8 cellular contexts compared by ENCODE assay signal in genomic region chr11:111454561-111455192, GRCh38. TPM values are rescaled to one million over a fixed set of nuclear protein-coding genes. Genes with fewer than 3 reads are reported as not detected.
DNase-seq lines count a peak whose midpoint lies in the region; ATAC-seq and TF ChIP-seq lines count a peak whose summit lies in the region.

No MANE protein-coding gene starts in this region.

- no peak overlapping the region for H2AFZ ChIP-seq in SU-DHL-6 (ENCODE audit: low read depth, low read length, severe bottlenecking)

- no peaks in the 10 kb centered on the region for H3K27me3 ChIP-seq in Caco-2 (replicated peaks; ENCODE audit: control insufficient read depth, insufficient read depth, low read length)
- H3K27me3 ChIP-seq in SU-DHL-6 (ENCODE audit: low read length), result no peaks in the 10 kb centered on the region

- CTCF ChIA-PET in Caco-2 (lab: Charles Lee), result interaction anchor here (0.7 to 2.6 kb wide), 8 partner anchors 8 to 387 kb away, joined by 3 to 13 read pairs (median 4); partner anchors contain the start of gene PPP2R1B

- intact Hi-C loops in Caco-2 (cut with micrococcal nuclease; ENCODE audit: unreplicated experiment), result loop anchor here (1.0 to 5.0 kb wide), 7 partner anchors 66 to 387 kb away; no protein-coding TSS in a partner anchor

- H3K9me2 ChIP-seq in SU-DHL-6 (replicated peaks; ENCODE audit: insufficient read depth, low read length), result no peaks in the 10 kb centered on the region

- H3K4me1 Mint-ChIP-seq in Caco-2 (ENCODE audit: low read depth, unreplicated experiment), result peaks cover 12% of the 10 kb centered on the region
- H3K4me1 Mint-ChIP-seq in brain, result no peaks in the 10 kb centered on the region

- H3K4me1 ChIP-seq in Caco-2, result peaks cover 12% of the 10 kb centered on the region

- H3K4me3 Mint-ChIP-seq in Caco-2 (ENCODE audit: unreplicated experiment), result no peak overlapping the region
- H3K4me3 Mint-ChIP-seq in brain, result peak overlapping the region in 1 of 5 experiments; percentile 12

- peak; percentile 64 to 83 for TF ChIP-seq CTCF in Caco-2 (IDR thresholded peaks at IDR 0.05; ENCODE audit: insufficient read depth in 1 of 2, low read depth in 1 of 2, low read length in 1 of 2, severe bottlenecking in 1 of 2, unreplicated experiment in 1 of 2)
- peak; percentile 21 for TF ChIP-seq CTCF in SU-DHL-6 (IDR thresholded peaks at IDR 0.05; ENCODE audit: insufficient read depth, low read length, poor library complexity, severe bottlenecking)
- TF ChIP-seq CTCF in brain (conservative IDR thresholded peaks at IDR 0.05), result peak; percentile 62 to 71

- H3K9ac ChIP-seq in SU-DHL-6 (ENCODE audit: low read length), result no peak overlapping the region

- no peaks in the 10 kb centered on the region for H3K79me2 ChIP-seq in SU-DHL-6 (ENCODE audit: insufficient read depth, low read length)

- ATAC-seq in HG03354 (IDR thresholded peaks at IDR 0.05; ENCODE audit: poor library complexity, severe bottlenecking, unreplicated experiment) (no peak), GM21390 (IDR thresholded peaks at IDR 0.05; ENCODE audit: unreplicated experiment) (no peak)

- no peaks in the 10 kb centered on the region for H3K36me3 Mint-ChIP-seq in Caco-2 (ENCODE audit: insufficient read depth, unreplicated experiment)
- H3K36me3 Mint-ChIP-seq in brain, result no peaks in the 10 kb centered on the region

- no peaks in the 10 kb centered on the region for H3F3A ChIP-seq in SU-DHL-6 (ENCODE audit: insufficient read depth)

- no peak overlapping the region for H3K4me3 ChIP-seq in Caco-2 (ENCODE audit: low read depth, low read length)
- H3K4me3 ChIP-seq in SU-DHL-6 (ENCODE audit: insufficient read depth, low read length, poor library complexity, severe bottlenecking), result no peak overlapping the region

- H3K27ac ChIP-seq in SU-DHL-6 (ENCODE audit: low read depth, low read length), result no peak overlapping the region

- peaks cover 3% of the 10 kb centered on the region for H3K27me3 Mint-ChIP-seq in Caco-2 (ENCODE audit: insufficient read depth, unreplicated experiment)
- H3K27me3 Mint-ChIP-seq in brain, result peaks cover 6% of the 10 kb centered on the region

- POLR2A ChIA-PET in Caco-2 (lab: Charles Lee), result no interaction called here

- H3K4me2 ChIP-seq in SU-DHL-6 (ENCODE audit: low read depth, low read length, poor library complexity, severe bottlenecking), result no peak overlapping the region

- no peaks in the 10 kb centered on the region for H3K9me3 Mint-ChIP-seq in Caco-2 (ENCODE audit: unreplicated experiment)
- peaks cover 0 to 2% (median 0%) of the 10 kb centered on the region in 5 experiments for H3K9me3 Mint-ChIP-seq in brain

- DNase-seq in Caco-2, result peak; percentile 76 to 78
- DNase-seq in HuH-7 (ENCODE audit: low spot score), result peak; percentile 79
- DNase-seq in islet precursor cell, result peak; percentile 87
- DNase-seq in stimulated activated CD8-positive, alpha-beta memory T cell treated with anti-CD3 and anti-CD28 coated beads, Interleukin-15, amount 100 ng/mL, for 24 hours (ENCODE audit: low read depth), result peak; percentile 32

- no peaks in the 10 kb centered on the region for H3K9me3 ChIP-seq in Caco-2
- no peaks in the 10 kb centered on the region for H3K9me3 ChIP-seq in SU-DHL-6 (ENCODE audit: insufficient read depth, low read length)

- H3K36me3 ChIP-seq in Caco-2 (ENCODE audit: control insufficient read depth, insufficient read depth, low read length) (no peaks in the 10 kb centered on the region), SU-DHL-6 (ENCODE audit: low read length) (no peaks in the 10 kb centered on the region)

- H3K27ac Mint-ChIP-seq in Caco-2 (ENCODE audit: unreplicated experiment) (no peak overlapping the region), brain (peak overlapping the region in 1 of 5 experiments; percentile 47)

- H4K20me1 ChIP-seq in SU-DHL-6 (ENCODE audit: low read depth, low read length), result no peaks in the 10 kb centered on the region

- no TSS peak for BruUV-seq in Caco-2 (replicated peaks; lab: Mats Ljungman, UMichigan)

RNA-seq across cellular contexts. Expression of gene BTG4, which starts 57.5 kb away (rescaled TPM):
- 0.61 and 1.2 TPM in 2 replicates for total RNA-seq in Caco-2 (2022)
- not detected for polyA plus RNA-seq in brain (ENCODE audit: insufficient read depth, low read depth, low replicate concordance)

RNA-seq across cellular contexts. Expression of gene HOATZ, which starts 59.9 kb away (rescaled TPM):
- not detected in 2 replicates for total RNA-seq in Caco-2 (2022)
- not detected for polyA plus RNA-seq in brain (ENCODE audit: insufficient read depth, low read depth, low replicate concordance)

Comparison
In these comparisons a context has a peak if more than half of its experiments do, and no peak if none do; other contexts are left out.
1. DNase-seq: peak in every context shown above with its lines; median percentile 87 in islet precursor cell; 79 in HuH-7; 77 in Caco-2; 32 in stimulated activated CD8-positive, alpha-beta memory T cell treated with anti-CD3 and anti-CD28 coated beads, Interleukin-15, amount 100 ng/mL, for 24 hours.
2. CTCF ChIP-seq: peak in every context shown above with its lines; median percentile 74 in Caco-2; 66 in brain; 21 in SU-DHL-6.